25 cellular contexts compared by ENCODE assay signal in the genomic region with DNA sequence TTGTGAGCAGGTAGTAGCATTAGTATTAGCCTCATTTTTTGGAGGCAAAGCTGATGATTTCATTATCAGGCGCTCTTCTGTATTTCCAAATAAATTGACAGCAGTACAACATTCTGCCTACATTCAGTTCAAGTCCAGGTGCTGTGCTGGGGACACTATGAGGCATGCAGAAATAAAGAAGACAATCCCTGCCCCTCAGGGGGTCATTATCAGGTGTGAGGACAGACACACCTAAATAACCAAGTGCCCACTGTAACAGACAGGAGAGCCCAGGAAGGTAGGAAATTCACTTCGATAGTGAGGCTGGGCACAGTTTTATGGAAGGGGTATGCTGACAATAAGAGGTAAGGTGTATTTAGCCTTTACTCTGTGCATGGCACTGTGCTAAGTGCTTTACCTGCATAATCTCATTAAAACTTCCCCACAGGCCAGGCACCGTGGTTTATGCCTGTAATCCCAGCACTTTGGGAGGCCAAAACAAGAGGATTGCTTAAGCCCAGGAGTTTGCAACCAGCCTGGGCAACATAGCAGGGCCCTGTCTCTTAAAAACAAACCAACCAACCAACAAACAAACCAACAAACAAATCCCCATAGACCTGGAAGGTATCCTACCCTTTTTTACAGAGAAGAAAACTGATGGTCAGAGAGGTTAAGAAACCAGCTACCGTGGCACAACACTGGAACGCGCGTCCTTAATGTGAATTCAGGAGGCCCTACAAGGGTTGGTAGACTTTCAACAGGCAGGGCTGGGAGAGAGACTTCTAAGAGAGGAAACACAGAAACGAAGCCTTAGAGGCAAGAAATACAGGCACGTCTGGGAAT. TPM values are rescaled to one million over a fixed set of nuclear protein-coding genes. Genes with fewer than 3 reads are reported as not detected.
DNase-seq lines count a peak whose midpoint lies in the region; ATAC-seq and TF ChIP-seq lines count a peak whose summit lies in the region.
"Had no signal": no experiment of that assay in that cellular context is flagged by ENCODE, and none has a peak within 500 bp of the region (broad histone marks: within the 10 kb centered on the region; RNA-seq: fewer than 3 reads in every experiment).

No MANE protein-coding gene starts in this region.

- H3K4me3 Mint-ChIP-seq in nephron progenitor cell = no peak overlapping the region
- H3K4me3 Mint-ChIP-seq: activated CD8-positive, alpha-beta T cell treated with anti-CD3 and anti-CD28 coated beads for 36 hours; activated naive CD8-positive, alpha-beta T cell treated with anti-CD3 and anti-CD28 coated beads, Interleukin-2, amount 50 U/mL, for 24 hours; brain; CD4-positive, alpha-beta memory T cell; IgD-negative memory B cell; memory B cell; stimulated activated naive B cell treated with anti-CD40 and anti-IgM and Interleukin-4, amounts not matched to agents 10 μg/mL and 1 μg/mL and 100 μg/mL, for 72 hours; T-cell had no signal

- WGBS in heart left ventricle, 4 donors = 90 to 92% (median 91%) methylated on average over 9 of the region's 9 CpGs
- WGBS in esophagus muscularis mucosa = 89% methylated on average over 9 of the region's 9 CpGs
- 83% methylated on average over 9 of the region's 9 CpGs for WGBS in urinary bladder

- H3K9me3 ChIP-seq in left ventricle myocardium inferior (replicated peaks) (no peaks in the 10 kb centered on the region), heart left ventricle (no peaks in the 10 kb centered on the region), esophagus muscularis mucosa (no peaks in the 10 kb centered on the region)
- H3K9me3 ChIP-seq: SJCRH30, thoracic aorta had no signal

- no peaks in the 10 kb centered on the region for H3K36me3 Mint-ChIP-seq in nephron progenitor cell (ENCODE audit: low read depth)
- H3K36me3 Mint-ChIP-seq: brain; CD4-positive, alpha-beta memory T cell; IgD-negative memory B cell; memory B cell; T-cell had no signal

- H3K36me3 ChIP-seq in left ventricle myocardium inferior = no peaks in the 10 kb centered on the region
- H3K36me3 ChIP-seq in heart left ventricle = no peaks in the 10 kb centered on the region
- no peaks in the 10 kb centered on the region for H3K36me3 ChIP-seq in esophagus muscularis mucosa
- no peaks in the 10 kb centered on the region for H3K36me3 ChIP-seq in urinary bladder (ENCODE audit: insufficient read depth)
- H3K36me3 ChIP-seq: SJCRH30, thoracic aorta had no signal

- DNase-seq in left ventricle myocardium inferior (no peak), heart left ventricle (no peak), esophagus muscularis mucosa (ENCODE audit: extremely low spot score) (no peak), nephron progenitor cell (no peak), GM03348 (ENCODE audit: low spot score) (no peak), NCI-H1092 (lab: John Stamatoyannopoulos, UW) (no peak)
- DNase-seq: activated CD4-positive, CD25-positive, alpha-beta regulatory T cell treated with anti-CD3 and anti-CD28 coated beads, Interleukin-2, amount 50 U/mL, for 72 hours; activated CD8-positive, alpha-beta T cell treated with anti-CD3 and anti-CD28 coated beads for 36 hours; activated gamma-delta T cell; activated naive CD8-positive, alpha-beta T cell treated with anti-CD3 and anti-CD28 coated beads, Interleukin-2, amount 50 U/mL, for 24 hours; activated T-cell treated with anti-CD3 and anti-CD28 coated beads, Interleukin-2, amount 50 U/mL, for 1 hour; CD4-positive, alpha-beta memory T cell; effector CD8-positive, alpha-beta T cell; NCI-H1417 treated with DMSO at 0.1 percent for 48 hours; stimulated activated CD4-positive, alpha-beta T cell treated with anti-CD3 and anti-CD28 coated beads, Interleukin-4, amount 100 ng/mL, for 24 hours; stimulated activated naive B cell treated with anti-CD40 and anti-IgM and Interleukin-4, amounts not matched to agents 10 μg/mL and 1 μg/mL and 100 μg/mL, for 72 hours; T-cell had no signal

- TF ChIP-seq CTCF in left ventricle myocardium inferior (IDR thresholded peaks at IDR 0.05; ENCODE audit: borderline replicate concordance) = no peak
- TF ChIP-seq CTCF in heart left ventricle (IDR thresholded peaks at IDR 0.05) = no peak
- no peak for TF ChIP-seq CTCF in esophagus muscularis mucosa (IDR thresholded peaks at IDR 0.05)
- TF ChIP-seq CTCF in nephron progenitor cell (IDR thresholded peaks at IDR 0.05) = no peak

- H3K27ac Mint-ChIP-seq in nephron progenitor cell = peak overlapping the region; percentile 46
- H3K27ac Mint-ChIP-seq: activated CD8-positive, alpha-beta T cell treated with anti-CD3 and anti-CD28 coated beads for 36 hours; activated naive CD8-positive, alpha-beta T cell treated with anti-CD3 and anti-CD28 coated beads, Interleukin-2, amount 50 U/mL, for 24 hours; brain; memory B cell; stimulated activated naive B cell treated with anti-CD40 and anti-IgM and Interleukin-4, amounts not matched to agents 10 μg/mL and 1 μg/mL and 100 μg/mL, for 72 hours; T-cell had no signal

- TF ChIP-seq EP300 in esophagus muscularis mucosa (IDR thresholded peaks at IDR 0.05) = no peak

- H3K27me3 Mint-ChIP-seq in nephron progenitor cell (ENCODE audit: low read depth, poor library complexity) = peaks cover 8% of the 10 kb centered on the region
- H3K27me3 Mint-ChIP-seq: activated CD8-positive, alpha-beta T cell treated with anti-CD3 and anti-CD28 coated beads for 36 hours had no signal

- H3K4me3 ChIP-seq in left ventricle myocardium inferior = no peak overlapping the region
- no peak overlapping the region for H3K4me3 ChIP-seq in heart left ventricle
- no peak overlapping the region for H3K4me3 ChIP-seq in esophagus muscularis mucosa
- no peak overlapping the region for H3K4me3 ChIP-seq in urinary bladder (ENCODE audit: low read depth, low read length)
- H3K4me3 ChIP-seq: SJCRH30, thoracic aorta had no signal

- ATAC-seq in heart left ventricle (no peak), GM19463 (IDR thresholded peaks at IDR 0.05; ENCODE audit: unreplicated experiment) (no peak)
- ATAC-seq: activated CD8-positive, alpha-beta T cell treated with anti-CD3 and anti-CD28 coated beads for 36 hours; activated naive CD8-positive, alpha-beta T cell treated with anti-CD3 and anti-CD28 coated beads, Interleukin-2, amount 50 U/mL, for 24 hours; stimulated activated naive B cell treated with anti-CD40 and anti-IgM and Interleukin-4, amounts not matched to agents 10 μg/mL and 1 μg/mL and 100 μg/mL, for 72 hours; T-cell had no signal

- peaks cover under 1% of the 10 kb centered on the region for H3K9me3 Mint-ChIP-seq in nephron progenitor cell
- H3K9me3 Mint-ChIP-seq: activated CD8-positive, alpha-beta T cell treated with anti-CD3 and anti-CD28 coated beads for 36 hours; activated naive CD8-positive, alpha-beta T cell treated with anti-CD3 and anti-CD28 coated beads, Interleukin-2, amount 50 U/mL, for 24 hours; brain; CD4-positive, alpha-beta memory T cell; IgD-negative memory B cell; memory B cell; stimulated activated naive B cell treated with anti-CD40 and anti-IgM and Interleukin-4, amounts not matched to agents 10 μg/mL and 1 μg/mL and 100 μg/mL, for 72 hours; T-cell had no signal

- peaks cover 59% of the 10 kb centered on the region for H3K4me1 ChIP-seq in left ventricle myocardium inferior
- peaks cover 0 to 52% (median 36%) of the 10 kb centered on the region in 12 donors for H3K4me1 ChIP-seq in heart left ventricle
- peaks cover 54 to 75% (median 70%) of the 10 kb centered on the region in 4 donors for H3K4me1 ChIP-seq in esophagus muscularis mucosa
- no peaks in the 10 kb centered on the region for H3K4me1 ChIP-seq in urinary bladder (ENCODE audit: insufficient read depth)
- H3K4me1 ChIP-seq: SJCRH30 had no signal

- TF ChIP-seq POLR2A in heart left ventricle (IDR thresholded peaks at IDR 0.05) = no peak
- no peak for TF ChIP-seq POLR2A in esophagus muscularis mucosa (IDR thresholded peaks at IDR 0.05; ENCODE audit: low read depth)

- H3K27ac ChIP-seq in left ventricle myocardium inferior (replicated peaks) (peak overlapping the region; percentile 90), heart left ventricle (peak overlapping the region in 2 of 12 donors; percentile 43 to 85), esophagus muscularis mucosa (replicated peaks in 1 of 4) (peak overlapping the region; percentile 84 to 94 (median 89)), urinary bladder (ENCODE audit: low read depth) (peak overlapping the region; percentile 56)
- H3K27ac ChIP-seq: 22Rv1, SJCRH30, thoracic aorta had no signal

- intact Hi-C loops in left ventricle myocardium inferior (cut with micrococcal nuclease) = loop anchor here (5.0 kb wide), 2 partner anchors 44 to 104 kb away; no protein-coding TSS in a partner anchor
- intact Hi-C loops in heart left ventricle (cut with DNase I) = loop anchor here (1.0 to 10.0 kb wide), 17 partner anchors 44 to 234 kb away; a partner anchor contains a TSS
- intact Hi-C loops in esophagus muscularis mucosa (cut with DNase I) = loop anchor here (1.0 to 10.0 kb wide), 2 partner anchors 44 to 218 kb away; no protein-coding TSS in a partner anchor

- H3K27me3 ChIP-seq in left ventricle myocardium inferior (ENCODE audit: low read depth) = no peaks in the 10 kb centered on the region
- H3K27me3 ChIP-seq in heart left ventricle = no peaks in the 10 kb centered on the region
- H3K27me3 ChIP-seq in esophagus muscularis mucosa = no peaks in the 10 kb centered on the region

- H3K4me1 Mint-ChIP-seq in nephron progenitor cell = peaks cover 52% of the 10 kb centered on the region
- H3K4me1 Mint-ChIP-seq: activated naive CD8-positive, alpha-beta T cell treated with anti-CD3 and anti-CD28 coated beads, Interleukin-2, amount 50 U/mL, for 24 hours; CD4-positive, alpha-beta memory T cell; memory B cell; stimulated activated naive B cell treated with anti-CD40 and anti-IgM and Interleukin-4, amounts not matched to agents 10 μg/mL and 1 μg/mL and 100 μg/mL, for 72 hours; T-cell had no signal

RNA-seq across cellular contexts. Expression of a gene that starts 17.5 kb away (rescaled TPM):
- total RNA-seq in left ventricle myocardium inferior (744 TPM), heart left ventricle (1,000 to 10,000 TPM in 2 of 9 donors, 100 to 1,000 TPM in 7; 416 to 1,563 (median 738) TPM), esophagus muscularis mucosa (1,000 to 10,000 TPM; 1,165 to 3,724 (median 1,939) TPM), urinary bladder (8.6 TPM)
- polyA plus RNA-seq in heart left ventricle (1,000 to 10,000 TPM in 1 of 2 donors, 100 to 1,000 TPM in 1; 819 to 1,415 TPM), urinary bladder (1,418 TPM)
- total RNA-seq: activated CD8-positive, alpha-beta T cell treated with anti-CD3 and anti-CD28 coated beads for 36 hours; CD4-positive, alpha-beta memory T cell had no signal

Comparison
In these comparisons a context has a peak if more than half of its experiments do, and no peak if none do; other contexts are left out.
1. RNA of a gene that starts 17.5 kb away (total RNA-seq): 1,165 to 3,724 TPM in esophagus muscularis mucosa, 744 TPM in left ventricle myocardium inferior (single experiment) and 416 to 1,563 TPM in heart left ventricle; 8.6 TPM in urinary bladder (single experiment); every median in the first group is over 10 times any median in the second.